9 cellular contexts compared by ENCODE assay signal in the genomic region with DNA sequence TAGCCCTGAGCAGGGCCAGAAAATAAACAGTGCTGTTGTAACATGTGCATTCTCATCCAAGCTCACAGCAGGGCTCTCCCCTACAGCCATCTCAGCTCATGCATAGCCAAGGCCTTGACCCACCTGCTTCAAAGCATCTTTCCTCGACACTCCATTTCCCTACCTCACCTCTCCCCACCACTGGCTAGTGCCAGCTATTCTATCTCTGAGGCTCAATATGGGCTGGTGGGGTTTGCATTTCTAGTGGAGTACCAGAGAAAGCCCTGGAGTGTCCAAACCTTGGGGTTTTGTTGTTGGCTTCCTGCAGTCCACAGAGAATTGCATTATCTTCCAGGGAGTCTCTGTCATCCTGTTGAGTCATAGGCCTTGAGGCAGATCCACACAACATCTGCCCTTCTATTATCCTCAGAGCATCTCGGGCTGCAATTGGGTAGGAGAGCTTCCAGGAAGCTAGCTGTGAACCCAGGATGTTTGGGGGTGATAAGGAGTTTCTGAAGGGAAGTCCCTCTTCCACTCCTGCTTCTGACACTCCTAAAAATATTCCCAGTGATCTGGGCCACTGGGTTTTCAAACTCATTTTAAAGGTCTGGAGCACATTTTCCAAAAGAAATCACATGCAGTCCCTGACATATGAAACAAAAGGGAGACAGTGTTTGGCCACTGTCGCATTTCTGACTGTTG. TPM values are rescaled to one million over a fixed set of nuclear protein-coding genes. Genes with fewer than 3 reads are reported as not detected.
DNase-seq lines count a peak whose midpoint lies in the region; ATAC-seq, FAIRE-seq and TF ChIP-seq lines count a peak whose summit lies in the region.
"Had no signal": no experiment of that assay in that cellular context is flagged by ENCODE, and none has a peak within 500 bp of the region (broad histone marks: within the 10 kb centered on the region; RNA-seq: fewer than 3 reads in every experiment).

No MANE protein-coding gene starts in this region.

- H3K4me1 Mint-ChIP-seq in neural crest cell = peaks cover 41% of the 10 kb centered on the region
- peaks cover 0 to 2% (median 0%) of the 10 kb centered on the region in 4 donors for H3K4me1 Mint-ChIP-seq in naive thymus-derived CD8-positive, alpha-beta T cell
- H3K4me1 Mint-ChIP-seq: central memory CD8-positive, alpha-beta T cell had no signal

- H2BK12ac ChIP-seq in H1 (ENCODE audit: low read depth, low read length) = no peak overlapping the region; the same call in 1 of the 2 replicates

- no peak for TF ChIP-seq RAD21 in H1 (IDR thresholded peaks at IDR 0.05 in 1 of 2, conservative IDR thresholded peaks at IDR 0.05 in 1 of 2; ENCODE audit: low read depth in 2 of 2, low read length in 2 of 2)

- no peak overlapping the region for H3K9ac ChIP-seq in H1 (replicated peaks in 1 of 4; ENCODE audit: extremely low read depth in 1 of 4, low read depth in 3 of 4, low read length in 3 of 4)

- no peaks in the 10 kb centered on the region for H3K79me2 ChIP-seq in H1 (ENCODE audit: control insufficient read depth in 1 of 2, insufficient read depth in 2 of 2, low read length in 2 of 2)

- H3K14ac ChIP-seq in H1 (ENCODE audit: insufficient read length) = no peak overlapping the region

- ATAC-seq in naive thymus-derived CD8-positive, alpha-beta T cell = no peak

- H3K4ac ChIP-seq in H1 (replicated peaks; ENCODE audit: insufficient read length, low read depth, low read length) = no peak overlapping the region

- peaks cover 0 to 5% (median under 1%) of the 10 kb centered on the region in 4 experiments; a peak in 2 of 7 replicates for H3K27me3 ChIP-seq in H1 (replicated peaks in 1 of 4; ENCODE audit: control insufficient read depth in 3 of 4, extremely low read depth in 1 of 4, insufficient read depth in 3 of 4, low read length in 3 of 4)

- peak overlapping the region; percentile 66; the same call in 1 of the 2 replicates for H2BK20ac ChIP-seq in H1 (ENCODE audit: low read length)

- H4K8ac ChIP-seq in H1 (ENCODE audit: extremely low read depth, insufficient read depth, low read length) = no peak overlapping the region

- H3K4me3 ChIP-seq in H1 (ENCODE audit: extremely low read depth in 1 of 4, insufficient read depth in 2 of 4, low read depth in 3 of 4, low read length in 4 of 4) = no peak overlapping the region

- H3K56ac ChIP-seq in H1 (replicated peaks; ENCODE audit: insufficient read length, low read depth, low read length) = no peak overlapping the region

- H3K27me3 Mint-ChIP-seq in neural crest cell (ENCODE audit: low read depth) = no peaks in the 10 kb centered on the region
- peaks cover 0 to 15% (median 6%) of the 10 kb centered on the region in 5 donors for H3K27me3 Mint-ChIP-seq in naive thymus-derived CD8-positive, alpha-beta T cell

- no peak for TF ChIP-seq EP300 in H1 (IDR thresholded peaks at IDR 0.05; ENCODE audit: borderline replicate concordance in 1 of 2, low read depth in 2 of 2, low read length in 2 of 2)

- no peak overlapping the region for H3K18ac ChIP-seq in H1 (ENCODE audit: extremely low read depth, low read length)

- H4K91ac ChIP-seq in H1 (replicated peaks; ENCODE audit: insufficient read length, low read length) = no peak overlapping the region

- H3K79me1 ChIP-seq in H1 (ENCODE audit: low read depth, low read length) = no peaks in the 10 kb centered on the region

- H2BK5ac ChIP-seq in H1 (ENCODE audit: low read depth, low read length) = no peak overlapping the region; the same call in 1 of the 2 replicates

- H3K9me3 ChIP-seq in H1 (ENCODE audit: insufficient read depth in 2 of 2, low read depth in 1 of 2, low read length in 1 of 2) = no peaks in the 10 kb centered on the region

- DNase-seq in COLO829 (ENCODE audit: low spot score) (peak; percentile 95), NCI-H82 (lab: John Stamatoyannopoulos, UW) (peak; percentile 70), H1 (ENCODE audit: low read depth in 1 of 2, low spot score in 2 of 2) (no peak), neural crest cell (ENCODE audit: low read depth, low spot score) (no peak), hippocampal formation (lab: John Stamatoyannopoulos, UW) (no peak), AML-193 (lab: John Stamatoyannopoulos, UW) (no peak), GM20000 (ENCODE audit: low spot score) (no peak)
- no peak for DNase-seq in naive thymus-derived CD8-positive, alpha-beta T cell

- TF ChIP-seq CTCF in H1 (IDR thresholded peaks at IDR 0.05; ENCODE audit: control extremely low read depth in 1 of 3, insufficient read depth in 1 of 3, low read depth in 1 of 3, low read length in 3 of 3) = no peak
- no peak for TF ChIP-seq CTCF in neural crest cell (conservative IDR thresholded peaks at IDR 0.05)
- no peak for TF ChIP-seq CTCF in GM20000 (IDR thresholded peaks at IDR 0.05; ENCODE audit: extremely low read depth, missing control alignments)

- H2BK120ac ChIP-seq in H1 (replicated peaks; ENCODE audit: low read depth, low read length) = no peak overlapping the region

- H3K4me2 ChIP-seq in H1 (ENCODE audit: insufficient read depth in 1 of 2, low read depth in 2 of 2, low read length in 2 of 2) = no peak overlapping the region

- FAIRE-seq in H1 (lab: Jason Lieb, UNC) = no peak

- no peaks in the 10 kb centered on the region for H3K23me2 ChIP-seq in H1 (ENCODE audit: low read depth, low read length)

- H3K23ac ChIP-seq in H1 (ENCODE audit: insufficient read length) = no peak overlapping the region

- 93% methylated on average over 3 of the region's 3 CpGs; no CpG with 5 or more reads in 1 of the 2 experiments for WGBS in H1 (ENCODE audit: extremely low coverage in 1 of 2, insufficient coverage in 1 of 2, insufficient read length in 1 of 2, insufficient replicate concordance in 2 of 2, low coverage in 1 of 2, low lambda C conversion rate in 2 of 2, missing lambda C conversion rate in 1 of 2), 2 experiments

- no peak for TF ChIP-seq POLR2A in H1 (IDR thresholded peaks at IDR 0.05; ENCODE audit: control extremely low read depth in 1 of 2, low read depth in 2 of 2, low read length in 2 of 2)

- H2BK15ac ChIP-seq in H1 (ENCODE audit: low read length) = no peak overlapping the region; the same call in 1 of the 2 replicates

- no peak overlapping the region for H2AFZ ChIP-seq in H1 (ENCODE audit: low read length)

- H3K9me3 Mint-ChIP-seq in neural crest cell = no peaks in the 10 kb centered on the region
- H3K9me3 Mint-ChIP-seq in naive thymus-derived CD8-positive, alpha-beta T cell = no peaks in the 10 kb centered on the region
- H3K9me3 Mint-ChIP-seq: central memory CD8-positive, alpha-beta T cell had no signal

- H3K27ac Mint-ChIP-seq in neural crest cell (ENCODE audit: unreplicated experiment) = peak overlapping the region; percentile 66
- H3K27ac Mint-ChIP-seq in naive thymus-derived CD8-positive, alpha-beta T cell = peak overlapping the region in 2 of 10 donors; percentile 53 to 62

- no peak overlapping the region for H3K27ac ChIP-seq in H1 (ENCODE audit: low read depth, low read length)

- H4K20me1 ChIP-seq in H1 (replicated peaks in 1 of 2; ENCODE audit: control insufficient read depth in 1 of 2, insufficient read depth in 2 of 2, low read length in 2 of 2) = no peaks in the 10 kb centered on the region

- POLR2A ChIA-PET in H1 (lab: Charles Lee; ENCODE audit: partially characterized antibody) = interaction anchor here (0.9 kb wide), 1 partner anchor 50 kb away, joined by 3 read pairs; no protein-coding TSS in a partner anchor
- POLR2A ChIA-PET in naive thymus-derived CD8-positive, alpha-beta T cell (lab: Charles Lee) = no interaction called here

- CTCF ChIA-PET in H1 (lab: Charles Lee; ENCODE audit: partially characterized antibody) = interaction anchor here (0.8 to 7.4 kb wide), 7 partner anchors 9 to 166 kb away, joined by 3 to 61 read pairs (median 4); no protein-coding TSS in a partner anchor

- peaks cover 5 to 20% (median 15%) of the 10 kb centered on the region in 4 experiments for H3K4me1 ChIP-seq in H1 (replicated peaks in 1 of 4; ENCODE audit: control insufficient read depth in 3 of 4, insufficient read depth in 4 of 4, low read length in 3 of 4)

- no peaks in the 10 kb centered on the region for H3K36me3 ChIP-seq in H1 (ENCODE audit: control insufficient read depth in 2 of 4, insufficient read depth in 4 of 4, low read length in 3 of 4)

- H3K4me3 Mint-ChIP-seq in neural crest cell = no peak overlapping the region
- H3K4me3 Mint-ChIP-seq in naive thymus-derived CD8-positive, alpha-beta T cell = no peak overlapping the region
- H3K4me3 Mint-ChIP-seq: central memory CD8-positive, alpha-beta T cell had no signal

- H3K36me3 Mint-ChIP-seq in neural crest cell (ENCODE audit: low read depth) = no peaks in the 10 kb centered on the region
- no peaks in the 10 kb centered on the region for H3K36me3 Mint-ChIP-seq in naive thymus-derived CD8-positive, alpha-beta T cell

- 0 out of 2 replicates have a peak overlapping the region, but pooled peaks have one; percentile 32 for H2AK5ac ChIP-seq in H1 (ENCODE audit: low read depth, low read length)

- no peak overlapping the region for H4K5ac ChIP-seq in H1 (ENCODE audit: insufficient read length, low read depth, low read length)

TF ChIP-seq in H1, 55 proteins besides CTCF, POLR2A, EP300 and RAD21 (continues in another document):
- TF ChIP-seq JUND (IDR thresholded peaks at IDR 0.05; ENCODE audit: low read length) (no peak), MAFK (IDR thresholded peaks at IDR 0.05; ENCODE audit: low read depth, low read length) (no peak), TAF1 (IDR thresholded peaks at IDR 0.05; ENCODE audit: low read depth, low read length) (no peak), CHD1 (IDR thresholded peaks at IDR 0.05; ENCODE audit: low read depth, low read length) (no peak), KDM5A (IDR thresholded peaks at IDR 0.05; ENCODE audit: low read length) (no peak), CBX8 (IDR thresholded peaks at IDR 0.05; ENCODE audit: borderline replicate concordance, low read depth, low read length) (no peak), FOSL1 (IDR thresholded peaks at IDR 0.05; ENCODE audit: insufficient read depth, low read depth, low read length) (no peak), GABPA (IDR thresholded peaks at IDR 0.05; ENCODE audit: borderline replicate concordance, insufficient read depth, low read length) (no peak), HDAC2 (IDR thresholded peaks at IDR 0.05; ENCODE audit: borderline replicate concordance in 1 of 2, low read depth in 2 of 2, low read length in 2 of 2) (no peak)

RNA-seq across cellular contexts. Expression of gene AMOTL1, which starts 36.1 kb away (rescaled TPM):
- total RNA-seq in H1 (2021; fragmentation: NEBNext Ultra II Directional; extraction: Animal tissue kit (Norgen Biotek cat#: 25700)) = 27.6 and 31.6 TPM in 2 replicates
- 8.2 and 9.0 TPM in 2 replicates for polyA plus RNA-seq in H1 (2011; rRNA removed)
- 8.4 TPM for polyA plus RNA-seq in H1 (2011; cell fraction: cytosol; rRNA removed)
- polyA plus RNA-seq in H1 (2011; cell fraction: nucleus; rRNA removed) = 14.7 TPM
- 9.5 to 14.6 TPM (median 12.7 TPM) in 4 replicates for polyA plus RNA-seq in H1 (2012, experiment 1 of 2)
- 2.1 TPM for polyA plus RNA-seq in H1 (2012, experiment 2 of 2)
- polyA plus RNA-seq in H1 (2013, experiment 1 of 2) = 15.3 TPM
- 14.1 TPM for polyA plus RNA-seq in H1 (2013, experiment 2 of 2)
- polyA minus RNA-seq in H1 (2011; rRNA and poly(A)+ RNA removed) = 27.2 and 28.2 TPM in 2 replicates
- polyA minus RNA-seq in H1 (2011; cell fraction: cytosol; rRNA and poly(A)+ RNA removed) = 15.4 TPM
- polyA minus RNA-seq in H1 (2011; cell fraction: nucleus; rRNA and poly(A)+ RNA removed) = 28.6 TPM
- 67.5 and 69.0 TPM in 2 replicates for total RNA-seq in neural crest cell
- total RNA-seq in naive thymus-derived CD8-positive, alpha-beta T cell = under 1 TPM; 0.03 to 0.08 TPM
- under 1 TPM in 2 of 3 donors, not detected in 1; 0.07 to 0.10 TPM for polyA plus RNA-seq in naive thymus-derived CD8-positive, alpha-beta T cell

Comparison
In these comparisons a context has a peak if more than half of its experiments do, and no peak if none do; other contexts are left out.
1. DNase-seq: peak in COLO829 (single experiment) and NCI-H82 (single experiment); none in H1 (0 of 2), neural crest cell (single experiment), hippocampal formation (0 of 2), AML-193 (0 of 2), GM20000 (single experiment) and naive thymus-derived CD8-positive, alpha-beta T cell (0 of 10).
2. RNA of gene AMOTL1, which starts 36.1 kb away (total RNA-seq): 67.5 to 69.0 TPM in neural crest cell and 27.6 to 31.6 TPM in H1; 0.03 to 0.08 TPM in naive thymus-derived CD8-positive, alpha-beta T cell; every median in the first group is over 10 times any median in the second.